In genomic region chr20:41032243-41032642, GRCh38 we compare ENCODE assay signal across 12 cellular contexts. TPM values are rescaled to one million over a fixed set of nuclear protein-coding genes. Genes with fewer than 3 reads are reported as not detected.
A peak's percentile ranks its signal among the peaks of the same experiment; 100 is the strongest.
DNase-seq lines count a peak whose midpoint lies in the region; ATAC-seq and TF ChIP-seq lines count a peak whose summit lies in the region.
"Had no signal": no experiment of that assay in that cellular context is flagged by ENCODE, and none has a peak within 500 bp of the region (broad histone marks: within the 10 kb centered on the region; RNA-seq: fewer than 3 reads in every experiment).

No MANE protein-coding gene starts in this region.

- no peaks in the 10 kb centered on the region for H3K9me3 ChIP-seq in CD8-positive, alpha-beta T cell (ENCODE audit: low read length)
- H3K9me3 ChIP-seq in MM.1S (replicated peaks; ENCODE audit: insufficient read depth, low read length): no peaks in the 10 kb centered on the region
- no peaks in the 10 kb centered on the region for H3K9me3 ChIP-seq in mammary epithelial cell (replicated peaks; ENCODE audit: insufficient read depth, low read length)

- H4K20me1 ChIP-seq in MM.1S (ENCODE audit: insufficient read depth, low read length) (0 out of 2 replicates have a peak, but pooled peaks cover 13% of the 10 kb centered on the region), mammary epithelial cell (ENCODE audit: insufficient read depth, low read length) (no peaks in the 10 kb centered on the region)

- H3K9ac ChIP-seq in MM.1S (ENCODE audit: low read length) (no peak overlapping the region), mammary epithelial cell (ENCODE audit: insufficient read depth, low read length) (no peak overlapping the region)

- in situ Hi-C loops in mammary epithelial cell (cut with MboI; ENCODE audit: low sequenced_read_pairs in 2 of 2): no loop called here

- H2AFZ ChIP-seq in MM.1S (ENCODE audit: low read length) (no peak overlapping the region), mammary epithelial cell (ENCODE audit: low read depth, low read length) (no peak overlapping the region)

- intact Hi-C loops in CD8-positive, alpha-beta T cell (cut with DNase I, micrococcal nuclease): loop anchor here in 1 of 2 experiments (5.0 kb wide), 1 partner anchor 660 kb away; no protein-coding TSS in a partner anchor
- intact Hi-C loops in mammary epithelial cell (cut with micrococcal nuclease): loop anchor here (5.0 kb wide), 1 partner anchor 45 kb away; no protein-coding TSS in a partner anchor

- peaks cover 39% of the 10 kb centered on the region for H3K36me3 Mint-ChIP-seq in CD8-positive, alpha-beta T cell
- H3K36me3 Mint-ChIP-seq in nephron (ENCODE audit: low read depth): peaks cover 53% of the 10 kb centered on the region

- H3K79me2 ChIP-seq in MM.1S (ENCODE audit: low read length): peaks cover 86% of the 10 kb centered on the region
- H3K79me2 ChIP-seq in mammary epithelial cell (ENCODE audit: insufficient read depth, low read length): peaks cover 87% of the 10 kb centered on the region

- no peak for DNase-seq in CD8-positive, alpha-beta T cell
- DNase-seq in MM.1S (no peak), mammary epithelial cell (no peak), T-helper 9 cell (no peak)
- no peak for DNase-seq in activated naive CD4-positive, alpha-beta T cell (lab: John Stamatoyannopoulos, UW)
- DNase-seq: activated CD4-positive, CD25-positive, alpha-beta regulatory T cell treated with anti-CD3 and anti-CD28 coated beads, Interleukin-2, amount 50 U/mL, for 72 hours; DMS79; NCI-H1092 had no signal

- H3F3A ChIP-seq in MM.1S (ENCODE audit: insufficient read depth, low read length): no peaks in the 10 kb centered on the region

- CTCF ChIA-PET in CD8-positive, alpha-beta T cell (lab: Charles Lee): interaction anchor here (0.9 to 2.7 kb wide), 6 partner anchors 12 to 64 kb away, joined by 3 to 9 read pairs (median 4); no protein-coding TSS in a partner anchor
- CTCF ChIA-PET in mammary epithelial cell (lab: Charles Lee; ENCODE audit: low non-redundant PET): no interaction called here

- H3K4me2 ChIP-seq in MM.1S (ENCODE audit: low read depth, low read length) (peak overlapping the region; percentile 97), mammary epithelial cell (ENCODE audit: insufficient read depth, low read depth, low read length) (peak overlapping the region; percentile 94)

- no peaks in the 10 kb centered on the region for H3K27me3 ChIP-seq in CD8-positive, alpha-beta T cell (ENCODE audit: insufficient read depth, low read length)
- H3K27me3 ChIP-seq in MM.1S (replicated peaks; ENCODE audit: insufficient read depth, low read length) (no peaks in the 10 kb centered on the region), mammary epithelial cell (ENCODE audit: insufficient read depth, low read length) (no peaks in the 10 kb centered on the region)

- no peaks in the 10 kb centered on the region for H3K9me3 Mint-ChIP-seq in CD8-positive, alpha-beta T cell
- H3K9me3 Mint-ChIP-seq in nephron: no peaks in the 10 kb centered on the region
- H3K9me3 Mint-ChIP-seq: memory B cell had no signal

- no peak for TF ChIP-seq CTCF in CD8-positive, alpha-beta T cell (IDR thresholded peaks at IDR 0.05)
- no peak for TF ChIP-seq CTCF in MM.1S (IDR thresholded peaks at IDR 0.05; ENCODE audit: low read length)
- no peak for TF ChIP-seq CTCF in mammary epithelial cell (conservative IDR thresholded peaks at IDR 0.05 in 1 of 2, IDR thresholded peaks at IDR 0.05 in 1 of 2; ENCODE audit: extremely low read depth in 1 of 2, insufficient read depth in 1 of 2, low read depth in 1 of 2, low read length in 2 of 2)
- no peak for TF ChIP-seq CTCF in nephron (IDR thresholded peaks at IDR 0.05; ENCODE audit: unreplicated experiment in 3 of 3)

- dilution Hi-C loops in mammary epithelial cell (cut with HindIII; ENCODE audit: low sequenced_read_pairs): no loop called here

- WGBS in mammary epithelial cell (ENCODE audit: low coverage, missing lambda C conversion rate): 100% methylated on average over 4 of the region's 4 CpGs

- POLR2A ChIA-PET in CD8-positive, alpha-beta T cell (lab: Charles Lee): interaction anchor here (1.0 to 2.4 kb wide), 2 partner anchors 9 to 125 kb away, joined by 4 to 5 read pairs; no protein-coding TSS in a partner anchor

- no peak overlapping the region for H3K27ac Mint-ChIP-seq in CD8-positive, alpha-beta T cell
- H3K27ac Mint-ChIP-seq in nephron: peak overlapping the region in 2 of 3 experiments; percentile 22 to 23
- H3K27ac Mint-ChIP-seq: memory B cell had no signal

- H3K4me3 Mint-ChIP-seq in CD8-positive, alpha-beta T cell: peak overlapping the region; percentile 92
- peak overlapping the region; percentile 92 to 99 (median 96) for H3K4me3 Mint-ChIP-seq in nephron

- BruUV-seq in mammary epithelial cell (replicated peaks; lab: Mats Ljungman, UMichigan): no TSS peak

- peaks cover 78% of the 10 kb centered on the region for H3K4me1 Mint-ChIP-seq in CD8-positive, alpha-beta T cell (ENCODE audit: low read depth)
- H3K4me1 Mint-ChIP-seq in nephron: peaks cover 72% of the 10 kb centered on the region

- H3K36me3 ChIP-seq in CD8-positive, alpha-beta T cell (ENCODE audit: insufficient read depth, low read length): no peaks in the 10 kb centered on the region
- H3K36me3 ChIP-seq in MM.1S (replicated peaks; ENCODE audit: insufficient read depth, low read length) (peaks cover 8% of the 10 kb centered on the region; the same call in 1 of the 2 replicates), mammary epithelial cell (ENCODE audit: insufficient read depth, low read length) (peaks cover 4% of the 10 kb centered on the region)

- H3K4me1 ChIP-seq in CD8-positive, alpha-beta T cell (ENCODE audit: insufficient read depth, low read length): peaks cover 64% of the 10 kb centered on the region
- H3K4me1 ChIP-seq in MM.1S (ENCODE audit: low read length) (peaks cover 41% of the 10 kb centered on the region), mammary epithelial cell (ENCODE audit: insufficient read depth, low read length) (peaks cover 30% of the 10 kb centered on the region)

- no peak for ATAC-seq in CD8-positive, alpha-beta T cell
- ATAC-seq in HG03457 (IDR thresholded peaks at IDR 0.05; ENCODE audit: unreplicated experiment): no peak
- ATAC-seq in GM19035 (IDR thresholded peaks at IDR 0.05; ENCODE audit: unreplicated experiment): no peak

- no peaks in the 10 kb centered on the region for H3K27me3 Mint-ChIP-seq in CD8-positive, alpha-beta T cell (ENCODE audit: low read depth)
- H3K27me3 Mint-ChIP-seq in nephron (ENCODE audit: low read depth): no peaks in the 10 kb centered on the region
- H3K27me3 Mint-ChIP-seq: memory B cell had no signal

- no peaks in the 10 kb centered on the region for H3K9me2 ChIP-seq in MM.1S (replicated peaks; ENCODE audit: insufficient read depth, low read length)

- no peak overlapping the region for H3K27ac ChIP-seq in CD8-positive, alpha-beta T cell (ENCODE audit: low read depth, low read length)
- no peak overlapping the region for H3K27ac ChIP-seq in MM.1S (ENCODE audit: low read length)
- H3K27ac ChIP-seq in mammary epithelial cell (ENCODE audit: insufficient read depth, low read depth, low read length): no peak overlapping the region

- no peak overlapping the region for H3K4me3 ChIP-seq in CD8-positive, alpha-beta T cell (ENCODE audit: low read depth, low read length)
- H3K4me3 ChIP-seq in MM.1S (ENCODE audit: low read length): no peak overlapping the region
- peak overlapping the region in 1 of 3 experiments; percentile 97 for H3K4me3 ChIP-seq in mammary epithelial cell (replicated peaks in 1 of 3; ENCODE audit: insufficient read depth in 1 of 3, low read depth in 2 of 3, low read length in 3 of 3)

RNA-seq across cellular contexts. Expression of gene TOP1, which starts 3.6 kb away (rescaled TPM):
- total RNA-seq in CD8-positive, alpha-beta T cell: 10 to 100 TPM; 58.5 to 61.1 TPM
- 10 to 100 TPM; 13.2 to 92.0 TPM for total RNA-seq in mammary epithelial cell
- 10.6 TPM for polyA plus RNA-seq in mammary epithelial cell
- 21.7 TPM for polyA minus RNA-seq in mammary epithelial cell
